In genomic region chr12:25372969-25373368, GRCh38 we compare ENCODE assay signal across 16 cellular contexts.
"Had no signal": no experiment of that assay in that cellular context is flagged by ENCODE, and none has a peak within 500 bp of the region (broad histone marks: within the 10 kb centered on the region; RNA-seq: fewer than 3 reads in every experiment).

No MANE protein-coding gene starts in this region.

- H3K27ac ChIP-seq: gastrocnemius medialis, heart left ventricle, transverse colon, vagina had no signal

- H3K9me3 ChIP-seq: gastrocnemius medialis, heart left ventricle, transverse colon, vagina had no signal

- DNase-seq: activated CD4-positive, alpha-beta T cell treated with anti-CD3 and anti-CD28 coated beads, Interleukin-2, amount 50 U/mL, for 48 hours; activated CD4-positive, CD25-positive, alpha-beta regulatory T cell treated with anti-CD3 and anti-CD28 coated beads, Interleukin-2, amount 50 U/mL, for 72 hours; activated naive CD8-positive, alpha-beta T cell treated with anti-CD3 and anti-CD28 coated beads, Interleukin-2, amount 10 ng/mL, durations not matched to agents 7 days and 5 days; activated T-cell treated with anti-CD3 and anti-CD28 coated beads, Interleukin-2, amount 50 U/mL, for 1 hour; aorta; cerebellar nuclear complex; effector memory CD4-positive, alpha-beta T cell; gastrocnemius medialis; heart left ventricle; immature natural killer cell; midbrain; stimulated activated CD4-positive, alpha-beta T cell treated with anti-CD3 and anti-CD28 coated beads, Interleukin-12 subunit alpha, Interleukin-12 subunit beta, amount 100 ng/mL, for 4 hours; stimulated activated CD4-positive, alpha-beta T cell treated with anti-CD3 and anti-CD28 coated beads, Interleukin-2, amount 100 ng/mL, for 24 hours; stimulated activated naive CD4-positive, alpha-beta T cell; transverse colon had no signal

- H3K4me3 ChIP-seq: gastrocnemius medialis, heart left ventricle, transverse colon, vagina had no signal

- H3K36me3 ChIP-seq: gastrocnemius medialis, heart left ventricle, transverse colon, vagina had no signal

- H3K27me3 ChIP-seq: gastrocnemius medialis, heart left ventricle, transverse colon, vagina had no signal

- ATAC-seq: gastrocnemius medialis, heart left ventricle had no signal

- H3K4me1 ChIP-seq: gastrocnemius medialis, vagina had no signal
